ENCODE assay signal across 1 cellular context in the genomic region with DNA sequence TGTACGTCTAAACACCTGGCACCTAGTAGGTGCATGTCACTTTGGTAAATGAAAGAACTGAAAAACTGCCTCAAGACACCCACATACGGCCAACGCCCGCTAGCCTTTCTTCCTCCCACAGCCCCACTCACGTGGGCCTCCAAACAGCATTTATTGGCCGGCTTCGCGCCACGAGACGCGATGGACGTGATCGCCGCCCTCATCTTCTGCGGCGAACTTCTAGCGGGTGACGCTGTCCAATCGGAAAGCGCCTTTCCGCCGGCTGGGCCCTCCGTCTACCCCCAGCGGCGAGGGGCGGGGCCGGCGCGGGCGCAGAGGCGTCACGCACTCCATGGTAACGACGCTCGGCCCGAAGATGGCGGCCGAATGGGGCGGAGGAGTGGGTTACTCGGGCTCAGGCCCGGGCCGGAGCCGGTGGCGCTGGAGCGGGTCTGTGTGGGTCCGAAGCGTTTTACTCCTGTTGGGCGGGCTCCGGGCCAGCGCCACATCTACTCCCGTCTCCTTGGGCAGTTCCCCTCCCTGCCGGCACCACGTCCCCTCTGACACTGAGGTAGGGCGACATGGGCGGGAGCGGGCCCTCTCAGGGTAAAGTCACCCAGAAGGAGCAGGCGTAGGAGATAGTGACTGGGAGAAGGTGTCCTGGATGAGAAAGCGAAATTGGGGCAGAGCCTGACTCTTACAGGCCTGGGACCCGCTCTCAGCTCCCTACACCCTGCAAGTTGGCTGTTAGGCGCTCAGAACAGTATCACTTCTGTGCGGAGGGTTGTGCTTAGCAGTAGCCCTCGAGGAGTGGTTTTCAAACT.
TF ChIP-seq lines count a peak whose summit lies in the region.

A gene with protein sequence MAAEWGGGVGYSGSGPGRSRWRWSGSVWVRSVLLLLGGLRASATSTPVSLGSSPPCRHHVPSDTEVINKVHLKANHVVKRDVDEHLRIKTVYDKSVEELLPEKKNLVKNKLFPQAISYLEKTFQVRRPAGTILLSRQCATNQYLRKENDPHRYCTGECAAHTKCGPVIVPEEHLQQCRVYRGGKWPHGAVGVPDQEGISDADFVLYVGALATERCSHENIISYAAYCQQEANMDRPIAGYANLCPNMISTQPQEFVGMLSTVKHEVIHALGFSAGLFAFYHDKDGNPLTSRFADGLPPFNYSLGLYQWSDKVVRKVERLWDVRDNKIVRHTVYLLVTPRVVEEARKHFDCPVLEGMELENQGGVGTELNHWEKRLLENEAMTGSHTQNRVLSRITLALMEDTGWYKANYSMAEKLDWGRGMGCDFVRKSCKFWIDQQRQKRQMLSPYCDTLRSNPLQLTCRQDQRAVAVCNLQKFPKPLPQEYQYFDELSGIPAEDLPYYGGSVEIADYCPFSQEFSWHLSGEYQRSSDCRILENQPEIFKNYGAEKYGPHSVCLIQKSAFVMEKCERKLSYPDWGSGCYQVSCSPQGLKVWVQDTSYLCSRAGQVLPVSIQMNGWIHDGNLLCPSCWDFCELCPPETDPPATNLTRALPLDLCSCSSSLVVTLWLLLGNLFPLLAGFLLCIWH (plus strand): TSS at position 327 of the 803 bp plus-strand sequence. CDS start 29 bp downstream, at position 356.

TF ChIP-seq in K562, 482 proteins besides CTCF, POLR2A, EP300 and RAD21 (continued from another document and continues in another):
- TF ChIP-seq, protein P1, sequence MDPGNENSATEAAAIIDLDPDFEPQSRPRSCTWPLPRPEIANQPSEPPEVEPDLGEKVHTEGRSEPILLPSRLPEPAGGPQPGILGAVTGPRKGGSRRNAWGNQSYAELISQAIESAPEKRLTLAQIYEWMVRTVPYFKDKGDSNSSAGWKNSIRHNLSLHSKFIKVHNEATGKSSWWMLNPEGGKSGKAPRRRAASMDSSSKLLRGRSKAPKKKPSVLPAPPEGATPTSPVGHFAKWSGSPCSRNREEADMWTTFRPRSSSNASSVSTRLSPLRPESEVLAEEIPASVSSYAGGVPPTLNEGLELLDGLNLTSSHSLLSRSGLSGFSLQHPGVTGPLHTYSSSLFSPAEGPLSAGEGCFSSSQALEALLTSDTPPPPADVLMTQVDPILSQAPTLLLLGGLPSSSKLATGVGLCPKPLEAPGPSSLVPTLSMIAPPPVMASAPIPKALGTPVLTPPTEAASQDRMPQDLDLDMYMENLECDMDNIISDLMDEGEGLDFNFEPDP (CRISPR knock-in tag; IDR thresholded peaks at IDR 0.05), result no peak
- TF ChIP-seq, protein P2, sequence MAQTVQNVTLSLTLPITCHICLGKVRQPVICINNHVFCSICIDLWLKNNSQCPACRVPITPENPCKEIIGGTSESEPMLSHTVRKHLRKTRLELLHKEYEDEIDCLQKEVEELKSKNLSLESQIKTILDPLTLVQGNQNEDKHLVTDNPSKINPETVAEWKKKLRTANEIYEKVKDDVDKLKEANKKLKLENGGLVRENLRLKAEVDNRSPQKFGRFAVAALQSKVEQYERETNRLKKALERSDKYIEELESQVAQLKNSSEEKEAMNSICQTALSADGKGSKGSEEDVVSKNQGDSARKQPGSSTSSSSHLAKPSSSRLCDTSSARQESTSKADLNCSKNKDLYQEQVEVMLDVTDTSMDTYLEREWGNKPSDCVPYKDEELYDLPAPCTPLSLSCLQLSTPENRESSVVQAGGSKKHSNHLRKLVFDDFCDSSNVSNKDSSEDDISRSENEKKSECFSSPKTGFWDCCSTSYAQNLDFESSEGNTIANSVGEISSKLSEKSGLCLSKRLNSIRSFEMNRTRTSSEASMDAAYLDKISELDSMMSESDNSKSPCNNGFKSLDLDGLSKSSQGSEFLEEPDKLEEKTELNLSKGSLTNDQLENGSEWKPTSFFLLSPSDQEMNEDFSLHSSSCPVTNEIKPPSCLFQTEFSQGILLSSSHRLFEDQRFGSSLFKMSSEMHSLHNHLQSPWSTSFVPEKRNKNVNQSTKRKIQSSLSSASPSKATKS (CRISPR knock-in tag; IDR thresholded peaks at IDR 0.05), result no peak
- TF ChIP-seq JUNB (CRISPR knock-in tag; conservative IDR thresholded peaks at IDR 0.05), result no peak
- no peak for TF ChIP-seq HNRNPH1 (optimal IDR thresholded peaks at IDR 0.05; ENCODE audit: low read depth, low read length)
- TF ChIP-seq, protein P3, sequence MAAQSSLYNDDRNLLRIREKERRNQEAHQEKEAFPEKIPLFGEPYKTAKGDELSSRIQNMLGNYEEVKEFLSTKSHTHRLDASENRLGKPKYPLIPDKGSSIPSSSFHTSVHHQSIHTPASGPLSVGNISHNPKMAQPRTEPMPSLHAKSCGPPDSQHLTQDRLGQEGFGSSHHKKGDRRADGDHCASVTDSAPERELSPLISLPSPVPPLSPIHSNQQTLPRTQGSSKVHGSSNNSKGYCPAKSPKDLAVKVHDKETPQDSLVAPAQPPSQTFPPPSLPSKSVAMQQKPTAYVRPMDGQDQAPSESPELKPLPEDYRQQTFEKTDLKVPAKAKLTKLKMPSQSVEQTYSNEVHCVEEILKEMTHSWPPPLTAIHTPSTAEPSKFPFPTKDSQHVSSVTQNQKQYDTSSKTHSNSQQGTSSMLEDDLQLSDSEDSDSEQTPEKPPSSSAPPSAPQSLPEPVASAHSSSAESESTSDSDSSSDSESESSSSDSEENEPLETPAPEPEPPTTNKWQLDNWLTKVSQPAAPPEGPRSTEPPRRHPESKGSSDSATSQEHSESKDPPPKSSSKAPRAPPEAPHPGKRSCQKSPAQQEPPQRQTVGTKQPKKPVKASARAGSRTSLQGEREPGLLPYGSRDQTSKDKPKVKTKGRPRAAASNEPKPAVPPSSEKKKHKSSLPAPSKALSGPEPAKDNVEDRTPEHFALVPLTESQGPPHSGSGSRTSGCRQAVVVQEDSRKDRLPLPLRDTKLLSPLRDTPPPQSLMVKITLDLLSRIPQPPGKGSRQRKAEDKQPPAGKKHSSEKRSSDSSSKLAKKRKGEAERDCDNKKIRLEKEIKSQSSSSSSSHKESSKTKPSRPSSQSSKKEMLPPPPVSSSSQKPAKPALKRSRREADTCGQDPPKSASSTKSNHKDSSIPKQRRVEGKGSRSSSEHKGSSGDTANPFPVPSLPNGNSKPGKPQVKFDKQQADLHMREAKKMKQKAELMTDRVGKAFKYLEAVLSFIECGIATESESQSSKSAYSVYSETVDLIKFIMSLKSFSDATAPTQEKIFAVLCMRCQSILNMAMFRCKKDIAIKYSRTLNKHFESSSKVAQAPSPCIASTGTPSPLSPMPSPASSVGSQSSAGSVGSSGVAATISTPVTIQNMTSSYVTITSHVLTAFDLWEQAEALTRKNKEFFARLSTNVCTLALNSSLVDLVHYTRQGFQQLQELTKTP (IDR thresholded peaks at IDR 0.05; ENCODE audit: low read depth in 1 of 2, partially characterized antibody in 2 of 2), result peak in 1 of 2 experiments; percentile 36
- TF ChIP-seq E2F3 (CRISPR knock-in tag; IDR thresholded peaks at IDR 0.05), result peak; percentile 46; the same call in 1 of the 2 replicates
- TF ChIP-seq, protein P4, sequence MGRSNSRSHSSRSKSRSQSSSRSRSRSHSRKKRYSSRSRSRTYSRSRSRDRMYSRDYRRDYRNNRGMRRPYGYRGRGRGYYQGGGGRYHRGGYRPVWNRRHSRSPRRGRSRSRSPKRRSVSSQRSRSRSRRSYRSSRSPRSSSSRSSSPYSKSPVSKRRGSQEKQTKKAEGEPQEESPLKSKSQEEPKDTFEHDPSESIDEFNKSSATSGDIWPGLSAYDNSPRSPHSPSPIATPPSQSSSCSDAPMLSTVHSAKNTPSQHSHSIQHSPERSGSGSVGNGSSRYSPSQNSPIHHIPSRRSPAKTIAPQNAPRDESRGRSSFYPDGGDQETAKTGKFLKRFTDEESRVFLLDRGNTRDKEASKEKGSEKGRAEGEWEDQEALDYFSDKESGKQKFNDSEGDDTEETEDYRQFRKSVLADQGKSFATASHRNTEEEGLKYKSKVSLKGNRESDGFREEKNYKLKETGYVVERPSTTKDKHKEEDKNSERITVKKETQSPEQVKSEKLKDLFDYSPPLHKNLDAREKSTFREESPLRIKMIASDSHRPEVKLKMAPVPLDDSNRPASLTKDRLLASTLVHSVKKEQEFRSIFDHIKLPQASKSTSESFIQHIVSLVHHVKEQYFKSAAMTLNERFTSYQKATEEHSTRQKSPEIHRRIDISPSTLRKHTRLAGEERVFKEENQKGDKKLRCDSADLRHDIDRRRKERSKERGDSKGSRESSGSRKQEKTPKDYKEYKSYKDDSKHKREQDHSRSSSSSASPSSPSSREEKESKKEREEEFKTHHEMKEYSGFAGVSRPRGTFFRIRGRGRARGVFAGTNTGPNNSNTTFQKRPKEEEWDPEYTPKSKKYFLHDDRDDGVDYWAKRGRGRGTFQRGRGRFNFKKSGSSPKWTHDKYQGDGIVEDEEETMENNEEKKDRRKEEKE (IDR thresholded peaks at IDR 0.05; ENCODE audit: borderline replicate concordance in 1 of 2, control insufficient read depth in 1 of 2, low read depth in 2 of 2, low read length in 1 of 2), result no peak
- no peak for TF ChIP-seq ZSCAN29 (IDR thresholded peaks at IDR 0.05)
- peak; percentile 91 for TF ChIP-seq KDM5B (IDR thresholded peaks at IDR 0.05; ENCODE audit: insufficient replicate concordance, low read depth, low read length)
- no peak for TF ChIP-seq BDP1 (IDR thresholded peaks at IDR 0.05; ENCODE audit: insufficient read depth, insufficient read length)
- TF ChIP-seq ZKSCAN8 (CRISPR knock-in tag; IDR thresholded peaks at IDR 0.05), result no peak
- TF ChIP-seq ATF7 (IDR thresholded peaks at IDR 0.05), result peak; percentile 80
- TF ChIP-seq NFIX (CRISPR knock-in tag; IDR thresholded peaks at IDR 0.05; ENCODE audit: low read depth), result no peak
- TF ChIP-seq, protein P5, sequence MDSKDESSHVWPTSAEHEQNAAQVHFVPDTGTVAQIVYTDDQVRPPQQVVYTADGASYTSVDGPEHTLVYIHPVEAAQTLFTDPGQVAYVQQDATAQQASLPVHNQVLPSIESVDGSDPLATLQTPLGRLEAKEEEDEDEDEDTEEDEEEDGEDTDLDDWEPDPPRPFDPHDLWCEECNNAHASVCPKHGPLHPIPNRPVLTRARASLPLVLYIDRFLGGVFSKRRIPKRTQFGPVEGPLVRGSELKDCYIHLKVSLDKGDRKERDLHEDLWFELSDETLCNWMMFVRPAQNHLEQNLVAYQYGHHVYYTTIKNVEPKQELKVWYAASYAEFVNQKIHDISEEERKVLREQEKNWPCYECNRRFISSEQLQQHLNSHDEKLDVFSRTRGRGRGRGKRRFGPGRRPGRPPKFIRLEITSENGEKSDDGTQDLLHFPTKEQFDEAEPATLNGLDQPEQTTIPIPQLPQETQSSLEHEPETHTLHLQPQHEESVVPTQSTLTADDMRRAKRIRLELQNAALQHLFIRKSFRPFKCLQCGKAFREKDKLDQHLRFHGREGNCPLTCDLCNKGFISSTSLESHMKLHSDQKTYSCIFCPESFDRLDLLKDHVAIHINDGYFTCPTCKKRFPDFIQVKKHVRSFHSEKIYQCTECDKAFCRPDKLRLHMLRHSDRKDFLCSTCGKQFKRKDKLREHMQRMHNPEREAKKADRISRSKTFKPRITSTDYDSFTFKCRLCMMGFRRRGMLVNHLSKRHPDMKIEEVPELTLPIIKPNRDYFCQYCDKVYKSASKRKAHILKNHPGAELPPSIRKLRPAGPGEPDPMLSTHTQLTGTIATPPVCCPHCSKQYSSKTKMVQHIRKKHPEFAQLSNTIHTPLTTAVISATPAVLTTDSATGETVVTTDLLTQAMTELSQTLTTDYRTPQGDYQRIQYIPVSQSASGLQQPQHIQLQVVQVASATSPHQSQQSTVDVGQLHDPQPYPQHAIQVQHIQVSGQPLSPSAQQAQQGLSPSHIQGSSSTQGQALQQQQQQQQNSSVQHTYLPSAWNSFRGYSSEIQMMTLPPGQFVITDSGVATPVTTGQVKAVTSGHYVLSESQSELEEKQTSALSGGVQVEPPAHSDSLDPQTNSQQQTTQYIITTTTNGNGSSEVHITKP (IDR thresholded peaks at IDR 0.05; ENCODE audit: partially characterized antibody), result peak; percentile 4
- TF ChIP-seq ZNF232 (CRISPR knock-in tag; IDR thresholded peaks at IDR 0.05), result no peak
- TF ChIP-seq DNMT1 (IDR thresholded peaks at IDR 0.05), result no peak
- TF ChIP-seq BRD4 (IDR thresholded peaks at IDR 0.05), result no peak
- no peak for TF ChIP-seq HMG20B (CRISPR knock-in tag; IDR thresholded peaks at IDR 0.05)
- TF ChIP-seq, protein P6, sequence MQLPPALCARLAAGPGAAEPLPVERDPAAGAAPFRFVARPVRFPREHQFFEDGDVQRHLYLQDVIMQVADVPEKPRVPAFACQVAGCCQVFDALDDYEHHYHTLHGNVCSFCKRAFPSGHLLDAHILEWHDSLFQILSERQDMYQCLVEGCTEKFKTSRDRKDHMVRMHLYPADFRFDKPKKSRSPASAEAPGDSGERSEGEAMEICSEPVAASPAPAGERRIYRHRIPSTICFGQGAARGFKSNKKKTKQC (CRISPR knock-in tag; IDR thresholded peaks at IDR 0.05), result peak; percentile 60; the same call in 1 of the 2 replicates
- no peak for TF ChIP-seq GABPA (tag; conservative IDR thresholded peaks at IDR 0.05; ENCODE audit: low read depth)
- TF ChIP-seq, protein P7, sequence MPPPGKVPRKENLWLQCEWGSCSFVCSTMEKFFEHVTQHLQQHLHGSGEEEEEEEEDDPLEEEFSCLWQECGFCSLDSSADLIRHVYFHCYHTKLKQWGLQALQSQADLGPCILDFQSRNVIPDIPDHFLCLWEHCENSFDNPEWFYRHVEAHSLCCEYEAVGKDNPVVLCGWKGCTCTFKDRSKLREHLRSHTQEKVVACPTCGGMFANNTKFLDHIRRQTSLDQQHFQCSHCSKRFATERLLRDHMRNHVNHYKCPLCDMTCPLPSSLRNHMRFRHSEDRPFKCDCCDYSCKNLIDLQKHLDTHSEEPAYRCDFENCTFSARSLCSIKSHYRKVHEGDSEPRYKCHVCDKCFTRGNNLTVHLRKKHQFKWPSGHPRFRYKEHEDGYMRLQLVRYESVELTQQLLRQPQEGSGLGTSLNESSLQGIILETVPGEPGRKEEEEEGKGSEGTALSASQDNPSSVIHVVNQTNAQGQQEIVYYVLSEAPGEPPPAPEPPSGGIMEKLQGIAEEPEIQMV (tag; conservative IDR thresholded peaks at IDR 0.05; ENCODE audit: low read depth), result no peak
- TF ChIP-seq ERF (CRISPR knock-in tag; IDR thresholded peaks at IDR 0.05), result no peak
- TF ChIP-seq FOXJ3 (CRISPR knock-in tag; IDR thresholded peaks at IDR 0.05), result no peak
- TF ChIP-seq, protein P8, sequence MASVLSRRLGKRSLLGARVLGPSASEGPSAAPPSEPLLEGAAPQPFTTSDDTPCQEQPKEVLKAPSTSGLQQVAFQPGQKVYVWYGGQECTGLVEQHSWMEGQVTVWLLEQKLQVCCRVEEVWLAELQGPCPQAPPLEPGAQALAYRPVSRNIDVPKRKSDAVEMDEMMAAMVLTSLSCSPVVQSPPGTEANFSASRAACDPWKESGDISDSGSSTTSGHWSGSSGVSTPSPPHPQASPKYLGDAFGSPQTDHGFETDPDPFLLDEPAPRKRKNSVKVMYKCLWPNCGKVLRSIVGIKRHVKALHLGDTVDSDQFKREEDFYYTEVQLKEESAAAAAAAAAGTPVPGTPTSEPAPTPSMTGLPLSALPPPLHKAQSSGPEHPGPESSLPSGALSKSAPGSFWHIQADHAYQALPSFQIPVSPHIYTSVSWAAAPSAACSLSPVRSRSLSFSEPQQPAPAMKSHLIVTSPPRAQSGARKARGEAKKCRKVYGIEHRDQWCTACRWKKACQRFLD (CRISPR knock-in tag; IDR thresholded peaks at IDR 0.05), result no peak
- no peak for TF ChIP-seq MCM2 (IDR thresholded peaks at IDR 0.05; ENCODE audit: low read depth)
